ENCODE assay signal across 2 cellular contexts in the genomic region with DNA sequence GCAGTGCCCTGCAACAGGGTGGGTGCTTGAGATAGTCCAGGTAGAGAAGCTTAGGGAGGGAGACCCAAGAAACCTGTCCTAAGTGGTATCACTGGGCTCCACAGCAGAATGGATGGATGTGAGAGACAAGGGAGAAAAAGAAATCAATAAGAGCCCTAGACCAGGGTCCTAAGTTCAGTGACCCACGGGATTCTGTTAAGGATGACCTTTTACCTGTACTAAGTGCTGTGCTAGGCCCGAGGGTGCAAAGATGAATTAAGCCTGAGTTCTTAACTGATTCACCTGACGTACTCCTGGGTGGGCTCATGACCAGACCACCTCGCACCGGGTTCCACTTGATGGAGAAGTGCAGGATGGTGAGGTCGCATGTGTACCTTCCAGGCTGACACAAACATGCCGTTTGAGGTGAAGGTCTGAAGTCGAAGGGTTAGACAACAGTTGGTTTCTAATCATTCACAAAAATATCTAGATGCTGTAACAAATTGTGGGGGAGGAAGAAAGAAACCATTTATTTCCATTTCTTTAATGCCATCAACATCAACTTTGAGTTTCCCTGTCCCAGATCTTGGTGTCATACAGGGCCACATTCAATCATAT.
TF ChIP-seq lines count a peak whose summit lies in the region.

No MANE protein-coding gene starts in this region.

TF ChIP-seq in liver, 16 proteins besides CTCF, POLR2A, EP300 and RAD21:
- TF ChIP-seq HNF4A (conservative IDR thresholded peaks at IDR 0.05) (peak; percentile 99), HNF4G (IDR thresholded peaks at IDR 0.05) (peak; percentile 86), YY1 (IDR thresholded peaks at IDR 0.05) (peak; percentile 16), SP1 (IDR thresholded peaks at IDR 0.05) (peak; percentile 78), TAF1 (conservative IDR thresholded peaks at IDR 0.05) (no peak), FOXA1 (IDR thresholded peaks at IDR 0.05) (no peak), GABPA (IDR thresholded peaks at IDR 0.05 in 1 of 2, conservative IDR thresholded peaks at IDR 0.05 in 1 of 2) (no peak), EGR1 (IDR thresholded peaks at IDR 0.05; ENCODE audit: low read depth in 2 of 2) (no peak), NR2F2 (IDR thresholded peaks at IDR 0.05) (peak; percentile 66), JUND (IDR thresholded peaks at IDR 0.05) (peak; percentile 58 to 66), RXRA (IDR thresholded peaks at IDR 0.05) (peak; percentile 96 to 97), FOXA2 (IDR thresholded peaks at IDR 0.05) (no peak)
- TF ChIP-seq, protein P1, sequence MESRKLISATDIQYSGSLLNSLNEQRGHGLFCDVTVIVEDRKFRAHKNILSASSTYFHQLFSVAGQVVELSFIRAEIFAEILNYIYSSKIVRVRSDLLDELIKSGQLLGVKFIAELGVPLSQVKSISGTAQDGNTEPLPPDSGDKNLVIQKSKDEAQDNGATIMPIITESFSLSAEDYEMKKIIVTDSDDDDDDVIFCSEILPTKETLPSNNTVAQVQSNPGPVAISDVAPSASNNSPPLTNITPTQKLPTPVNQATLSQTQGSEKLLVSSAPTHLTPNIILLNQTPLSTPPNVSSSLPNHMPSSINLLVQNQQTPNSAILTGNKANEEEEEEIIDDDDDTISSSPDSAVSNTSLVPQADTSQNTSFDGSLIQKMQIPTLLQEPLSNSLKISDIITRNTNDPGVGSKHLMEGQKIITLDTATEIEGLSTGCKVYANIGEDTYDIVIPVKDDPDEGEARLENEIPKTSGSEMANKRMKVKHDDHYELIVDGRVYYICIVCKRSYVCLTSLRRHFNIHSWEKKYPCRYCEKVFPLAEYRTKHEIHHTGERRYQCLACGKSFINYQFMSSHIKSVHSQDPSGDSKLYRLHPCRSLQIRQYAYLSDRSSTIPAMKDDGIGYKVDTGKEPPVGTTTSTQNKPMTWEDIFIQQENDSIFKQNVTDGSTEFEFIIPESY (IDR thresholded peaks at IDR 0.05), result no peak
- TF ChIP-seq, protein P2, sequence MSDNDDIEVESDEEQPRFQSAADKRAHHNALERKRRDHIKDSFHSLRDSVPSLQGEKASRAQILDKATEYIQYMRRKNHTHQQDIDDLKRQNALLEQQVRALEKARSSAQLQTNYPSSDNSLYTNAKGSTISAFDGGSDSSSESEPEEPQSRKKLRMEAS (IDR thresholded peaks at IDR 0.05), result peak; percentile 44
- TF ChIP-seq, protein P3, sequence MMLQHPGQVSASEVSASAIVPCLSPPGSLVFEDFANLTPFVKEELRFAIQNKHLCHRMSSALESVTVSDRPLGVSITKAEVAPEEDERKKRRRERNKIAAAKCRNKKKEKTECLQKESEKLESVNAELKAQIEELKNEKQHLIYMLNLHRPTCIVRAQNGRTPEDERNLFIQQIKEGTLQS (IDR thresholded peaks at IDR 0.05), result no peak
- TF ChIP-seq, protein P4, sequence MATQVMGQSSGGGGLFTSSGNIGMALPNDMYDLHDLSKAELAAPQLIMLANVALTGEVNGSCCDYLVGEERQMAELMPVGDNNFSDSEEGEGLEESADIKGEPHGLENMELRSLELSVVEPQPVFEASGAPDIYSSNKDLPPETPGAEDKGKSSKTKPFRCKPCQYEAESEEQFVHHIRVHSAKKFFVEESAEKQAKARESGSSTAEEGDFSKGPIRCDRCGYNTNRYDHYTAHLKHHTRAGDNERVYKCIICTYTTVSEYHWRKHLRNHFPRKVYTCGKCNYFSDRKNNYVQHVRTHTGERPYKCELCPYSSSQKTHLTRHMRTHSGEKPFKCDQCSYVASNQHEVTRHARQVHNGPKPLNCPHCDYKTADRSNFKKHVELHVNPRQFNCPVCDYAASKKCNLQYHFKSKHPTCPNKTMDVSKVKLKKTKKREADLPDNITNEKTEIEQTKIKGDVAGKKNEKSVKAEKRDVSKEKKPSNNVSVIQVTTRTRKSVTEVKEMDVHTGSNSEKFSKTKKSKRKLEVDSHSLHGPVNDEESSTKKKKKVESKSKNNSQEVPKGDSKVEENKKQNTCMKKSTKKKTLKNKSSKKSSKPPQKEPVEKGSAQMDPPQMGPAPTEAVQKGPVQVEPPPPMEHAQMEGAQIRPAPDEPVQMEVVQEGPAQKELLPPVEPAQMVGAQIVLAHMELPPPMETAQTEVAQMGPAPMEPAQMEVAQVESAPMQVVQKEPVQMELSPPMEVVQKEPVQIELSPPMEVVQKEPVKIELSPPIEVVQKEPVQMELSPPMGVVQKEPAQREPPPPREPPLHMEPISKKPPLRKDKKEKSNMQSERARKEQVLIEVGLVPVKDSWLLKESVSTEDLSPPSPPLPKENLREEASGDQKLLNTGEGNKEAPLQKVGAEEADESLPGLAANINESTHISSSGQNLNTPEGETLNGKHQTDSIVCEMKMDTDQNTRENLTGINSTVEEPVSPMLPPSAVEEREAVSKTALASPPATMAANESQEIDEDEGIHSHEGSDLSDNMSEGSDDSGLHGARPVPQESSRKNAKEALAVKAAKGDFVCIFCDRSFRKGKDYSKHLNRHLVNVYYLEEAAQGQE (IDR thresholded peaks at IDR 0.05), result no peak

TF ChIP-seq in HepG2, 621 proteins besides CTCF, POLR2A, EP300 and RAD21 (continued from another document):
- no peak for TF ChIP-seq RAD51 (IDR thresholded peaks at IDR 0.05; ENCODE audit: borderline replicate concordance)
- TF ChIP-seq SCMH1 (CRISPR knock-in tag; IDR thresholded peaks at IDR 0.05; ENCODE audit: borderline replicate concordance), result no peak
- TF ChIP-seq, protein P5, sequence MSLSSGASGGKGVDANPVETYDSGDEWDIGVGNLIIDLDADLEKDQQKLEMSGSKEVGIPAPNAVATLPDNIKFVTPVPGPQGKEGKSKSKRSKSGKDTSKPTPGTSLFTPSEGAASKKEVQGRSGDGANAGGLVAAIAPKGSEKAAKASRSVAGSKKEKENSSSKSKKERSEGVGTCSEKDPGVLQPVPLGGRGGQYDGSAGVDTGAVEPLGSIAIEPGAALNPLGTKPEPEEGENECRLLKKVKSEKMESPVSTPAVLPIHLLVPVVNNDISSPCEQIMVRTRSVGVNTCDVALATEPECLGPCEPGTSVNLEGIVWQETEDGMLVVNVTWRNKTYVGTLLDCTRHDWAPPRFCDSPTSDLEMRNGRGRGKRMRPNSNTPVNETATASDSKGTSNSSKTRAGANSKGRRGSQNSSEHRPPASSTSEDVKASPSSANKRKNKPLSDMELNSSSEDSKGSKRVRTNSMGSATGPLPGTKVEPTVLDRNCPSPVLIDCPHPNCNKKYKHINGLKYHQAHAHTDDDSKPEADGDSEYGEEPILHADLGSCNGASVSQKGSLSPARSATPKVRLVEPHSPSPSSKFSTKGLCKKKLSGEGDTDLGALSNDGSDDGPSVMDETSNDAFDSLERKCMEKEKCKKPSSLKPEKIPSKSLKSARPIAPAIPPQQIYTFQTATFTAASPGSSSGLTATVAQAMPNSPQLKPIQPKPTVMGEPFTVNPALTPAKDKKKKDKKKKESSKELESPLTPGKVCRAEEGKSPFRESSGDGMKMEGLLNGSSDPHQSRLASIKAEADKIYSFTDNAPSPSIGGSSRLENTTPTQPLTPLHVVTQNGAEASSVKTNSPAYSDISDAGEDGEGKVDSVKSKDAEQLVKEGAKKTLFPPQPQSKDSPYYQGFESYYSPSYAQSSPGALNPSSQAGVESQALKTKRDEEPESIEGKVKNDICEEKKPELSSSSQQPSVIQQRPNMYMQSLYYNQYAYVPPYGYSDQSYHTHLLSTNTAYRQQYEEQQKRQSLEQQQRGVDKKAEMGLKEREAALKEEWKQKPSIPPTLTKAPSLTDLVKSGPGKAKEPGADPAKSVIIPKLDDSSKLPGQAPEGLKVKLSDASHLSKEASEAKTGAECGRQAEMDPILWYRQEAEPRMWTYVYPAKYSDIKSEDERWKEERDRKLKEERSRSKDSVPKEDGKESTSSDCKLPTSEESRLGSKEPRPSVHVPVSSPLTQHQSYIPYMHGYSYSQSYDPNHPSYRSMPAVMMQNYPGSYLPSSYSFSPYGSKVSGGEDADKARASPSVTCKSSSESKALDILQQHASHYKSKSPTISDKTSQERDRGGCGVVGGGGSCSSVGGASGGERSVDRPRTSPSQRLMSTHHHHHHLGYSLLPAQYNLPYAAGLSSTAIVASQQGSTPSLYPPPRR (CRISPR knock-in tag; IDR thresholded peaks at IDR 0.05; ENCODE audit: borderline replicate concordance), result no peak
- no peak for TF ChIP-seq FOXK2 (IDR thresholded peaks at IDR 0.05)
